16 cellular contexts compared by ENCODE assay signal in the genomic region with DNA sequence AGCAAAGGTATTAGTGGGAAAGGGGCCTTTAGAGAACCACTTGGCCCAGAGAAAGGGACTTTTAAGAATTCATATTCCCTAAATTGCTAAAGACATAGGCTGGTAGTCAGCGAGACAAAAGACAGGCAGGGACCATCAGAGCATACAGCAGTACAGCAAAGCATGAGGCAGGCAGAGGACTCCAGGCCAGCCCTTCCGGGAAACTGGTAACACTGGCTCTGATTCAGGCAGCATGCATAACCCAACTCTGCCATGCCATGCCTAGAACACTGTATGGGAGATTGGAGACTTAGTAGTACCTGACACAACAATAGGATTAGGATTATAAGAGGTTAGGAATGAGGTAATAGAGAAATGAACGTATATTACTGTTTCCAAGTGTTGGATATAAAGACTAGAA.
"Had no signal": no experiment of that assay in that cellular context is flagged by ENCODE, and none has a peak within 500 bp of the region (broad histone marks: within the 10 kb centered on the region; RNA-seq: fewer than 3 reads in every experiment).

No MANE protein-coding gene starts in this region.

- DNase-seq: activated CD4-positive, alpha-beta T cell treated with anti-CD3 and anti-CD28 coated beads for 4 hours; activated CD8-positive, alpha-beta T cell treated with anti-CD3 and anti-CD28 coated beads for 36 hours; activated effector memory CD4-positive, alpha-beta T cell treated with Interleukin-2 at 50 U/mL for 16 hours; activated T-cell treated with anti-CD3 and anti-CD28 coated beads, Interleukin-2, amount 50 U/mL, for 4 hours; cortex of kidney; effector CD4-positive, alpha-beta T cell; foreskin melanocyte; heart right ventricle; left colon; lower lobe of right lung; midbrain; naive B cell; stimulated activated CD4-positive, alpha-beta T cell treated with anti-CD3 and anti-CD28 coated beads, Interleukin-2, amount 100 ng/mL, for 48 hours; stimulated activated naive CD4-positive, alpha-beta T cell treated with Interleukin-2 at 50 U/mL for 16 hours had no signal

- H3K9me3 ChIP-seq: neutrophil had no signal

- H2AFZ ChIP-seq: parathyroid adenoma had no signal

- H3K4me1 ChIP-seq: heart right ventricle, lower lobe of right lung, parathyroid adenoma had no signal

- H3K27ac ChIP-seq: heart right ventricle, lower lobe of right lung, neutrophil, parathyroid adenoma had no signal

- H3K79me2 ChIP-seq: parathyroid adenoma had no signal

- H3K27me3 ChIP-seq: heart right ventricle, neutrophil had no signal

- ATAC-seq: activated CD8-positive, alpha-beta T cell treated with anti-CD3 and anti-CD28 coated beads for 36 hours; activated T-cell treated with anti-CD3 and anti-CD28 coated beads, Interleukin-2, amount 50 U/mL, for 4 hours; heart right ventricle; left colon; lower lobe of right lung had no signal

- H3K9ac ChIP-seq: parathyroid adenoma had no signal

- H3K36me3 ChIP-seq: lower lobe of right lung, neutrophil had no signal

- H3K4me3 ChIP-seq: heart right ventricle, lower lobe of right lung had no signal
